Comparison of ENCODE assay signal across 24 cellular contexts in the genomic region with DNA sequence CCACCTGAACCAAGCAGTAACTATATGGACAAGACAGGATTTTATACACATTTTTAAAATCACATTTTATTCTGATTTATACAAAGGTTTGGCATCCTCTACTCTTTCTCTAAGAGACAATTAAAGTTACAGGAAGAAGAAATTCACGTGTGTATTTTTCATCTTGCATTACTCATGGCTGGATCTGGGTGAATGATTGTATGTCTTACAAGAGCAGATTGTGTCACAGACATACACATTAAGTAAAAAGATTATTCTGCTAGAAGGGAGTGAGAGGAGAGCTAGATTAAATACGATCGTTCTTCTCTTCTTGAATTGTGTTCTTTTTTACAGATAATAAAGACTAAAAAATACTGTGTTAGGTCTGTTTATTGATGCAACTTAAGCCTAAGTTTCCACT.
"Had no signal": no experiment of that assay in that cellular context is flagged by ENCODE, and none has a peak within 500 bp of the region (broad histone marks: within the 10 kb centered on the region; RNA-seq: fewer than 3 reads in every experiment).

No MANE protein-coding gene starts in this region.

- H3K4me3 ChIP-seq: colonic mucosa, esophagus squamous epithelium, gastroesophageal sphincter, lung, neural progenitor cell, ovary, suprapubic skin, thyroid gland had no signal

- H3K27me3 ChIP-seq: colonic mucosa, esophagus squamous epithelium, gastroesophageal sphincter, neural progenitor cell, ovary, suprapubic skin, thyroid gland had no signal

- ATAC-seq: gastroesophageal sphincter; left colon; left ventricle myocardium superior; natural killer cell treated with Interleukin-12 subunit alpha and Interleukin-12 subunit beta and Interleukin-15 and Interleukin-18, amount 100 ng/mL, for 72 hours; right cardiac atrium had no signal

- H3K36me3 ChIP-seq: colonic mucosa, esophagus squamous epithelium, gastroesophageal sphincter, neural progenitor cell, ovary, suprapubic skin, thyroid gland had no signal

- FAIRE-seq: endometrium, keratinocyte, small intestine, urothelium cell line had no signal

- DNase-seq: colonic mucosa; effector memory CD4-positive, alpha-beta T cell; esophagus squamous epithelium; glutamatergic neuron; immature natural killer cell; left colon; left ventricle myocardium superior; mesenchymal stem cell; midbrain; nucleus accumbens; ovary; right cardiac atrium; small intestine; stimulated activated CD4-positive, alpha-beta T cell treated with anti-CD3 and anti-CD28 coated beads, Interleukin-12 subunit alpha, Interleukin-12 subunit beta, amount 100 ng/mL, for 4 hours; stimulated activated naive CD4-positive, alpha-beta T cell treated with Interleukin-2 at 50 U/mL for 16 hours; thyroid gland had no signal
